10 cellular contexts compared by ENCODE assay signal in genomic region chr1:164716992-164717703, GRCh38.
DNase-seq lines count a peak whose midpoint lies in the region; ATAC-seq, FAIRE-seq and TF ChIP-seq lines count a peak whose summit lies in the region.
"Had no signal": no experiment of that assay in that cellular context is flagged by ENCODE, and none has a peak within 500 bp of the region (broad histone marks: within the 10 kb centered on the region; RNA-seq: fewer than 3 reads in every experiment).

No MANE protein-coding gene starts in this region.

- peak; percentile 82 for DNase-seq in A172 (ENCODE audit: low spot score)
- no peak for DNase-seq in GM12878 (ENCODE audit: low read depth, low spot score)
- no peak for DNase-seq in Caco-2
- DNase-seq in posterior cingulate gyrus, result no peak
- DNase-seq: colonic mucosa had no signal

- H3K27me3 ChIP-seq in GM12878 (replicated peaks in 1 of 2; ENCODE audit: control insufficient read depth in 2 of 2, insufficient read depth in 2 of 2, low read length in 1 of 2) (no peaks in the 10 kb centered on the region), Caco-2 (replicated peaks; ENCODE audit: control insufficient read depth, insufficient read depth, low read length) (no peaks in the 10 kb centered on the region)
- H3K27me3 ChIP-seq: colonic mucosa had no signal

- H3K9ac ChIP-seq in GM12878 (ENCODE audit: control insufficient read depth, insufficient read depth, low read length), result no peak overlapping the region

- POLR2A ChIA-PET in GM12878 (lab: Charles Lee), result no interaction called here
- POLR2A ChIA-PET in Caco-2 (lab: Charles Lee), result no interaction called here

- no peak overlapping the region for H3K4me2 ChIP-seq in GM12878 (ENCODE audit: control insufficient read depth, insufficient read depth)

- no peak for TF ChIP-seq EP300 in GM12878 (IDR thresholded peaks at IDR 0.05; ENCODE audit: borderline replicate concordance in 1 of 2, control insufficient read depth in 1 of 2, low read depth in 2 of 2, low read length in 2 of 2)

- H3K4me1 Mint-ChIP-seq in Caco-2 (ENCODE audit: low read depth, unreplicated experiment), result peaks cover 7% of the 10 kb centered on the region
- H3K4me1 Mint-ChIP-seq: CD4-positive, CD25-positive, alpha-beta regulatory T cell had no signal

- CTCF ChIA-PET in GM12878 (lab: Yijun Ruan, JAX) (no interaction called here), Caco-2 (lab: Charles Lee) (no interaction called here)

- H3K9me3 ChIP-seq in GM12878 (replicated peaks; ENCODE audit: control insufficient read depth, insufficient read depth, low read length), result no peaks in the 10 kb centered on the region
- H3K9me3 ChIP-seq in Caco-2, result no peaks in the 10 kb centered on the region
- H3K9me3 ChIP-seq: colonic mucosa had no signal

- no peaks in the 10 kb centered on the region for H3K79me2 ChIP-seq in GM12878 (ENCODE audit: control insufficient read depth, insufficient read depth, low read length)

- in situ Hi-C loops in GM12878 (cut with MboI), result no loop called here

- TF ChIP-seq CTCF in GM12878 (IDR thresholded peaks at IDR 0.05 in 2 of 3, conservative IDR thresholded peaks at IDR 0.05 in 1 of 3; ENCODE audit: control insufficient read depth in 2 of 3, extremely low read depth in 1 of 3, insufficient read depth in 1 of 3, low read depth in 3 of 3, low read length in 3 of 3) (no peak), Caco-2 (IDR thresholded peaks at IDR 0.05; ENCODE audit: insufficient read depth in 1 of 2, low read depth in 1 of 2, low read length in 1 of 2, severe bottlenecking in 1 of 2, unreplicated experiment in 1 of 2) (no peak)

- H3K4me1 ChIP-seq in GM12878 (ENCODE audit: control insufficient read depth, insufficient read depth, low read length) (no peaks in the 10 kb centered on the region), Caco-2 (no peaks in the 10 kb centered on the region)
- H3K4me1 ChIP-seq: colonic mucosa had no signal

- BruUV-seq in GM12878 (replicated peaks; lab: Mats Ljungman, UMichigan) (no TSS peak), Caco-2 (replicated peaks; lab: Mats Ljungman, UMichigan) (no TSS peak)

- H3K4me3 ChIP-seq in GM12878 (no peak overlapping the region), Caco-2 (ENCODE audit: low read depth, low read length) (no peak overlapping the region)
- H3K4me3 ChIP-seq: colonic mucosa had no signal

- no peak overlapping the region for H3K27ac Mint-ChIP-seq in Caco-2 (ENCODE audit: unreplicated experiment)
- H3K27ac Mint-ChIP-seq: CD4-positive, CD25-positive, alpha-beta regulatory T cell had no signal

- no peaks in the 10 kb centered on the region for H4K20me1 ChIP-seq in GM12878 (ENCODE audit: control insufficient read depth, insufficient read depth)

- no peaks in the 10 kb centered on the region for H3K27me3 Mint-ChIP-seq in Caco-2 (ENCODE audit: insufficient read depth, unreplicated experiment)

- no peak overlapping the region for H3K27ac ChIP-seq in GM12878 (ENCODE audit: control insufficient read depth, insufficient read depth)
- H3K27ac ChIP-seq: colonic mucosa had no signal

- H3K9me3 Mint-ChIP-seq in Caco-2 (ENCODE audit: unreplicated experiment), result no peaks in the 10 kb centered on the region

- SMC1A ChIA-PET in GM12878 (lab: Charles Lee; ENCODE audit: uncharacterized antibody, unreplicated experiment), result no interaction called here

- no peak for FAIRE-seq in GM12878 (lab: Jason Lieb, UNC)

- RAD21 ChIA-PET in GM12878 (lab: Charles Lee; ENCODE audit: unreplicated experiment), result no interaction called here

- H3K36me3 ChIP-seq in GM12878 (ENCODE audit: control insufficient read depth in 2 of 2, insufficient read depth in 2 of 2, low read length in 1 of 2) (no peaks in the 10 kb centered on the region), Caco-2 (ENCODE audit: control insufficient read depth, insufficient read depth, low read length) (no peaks in the 10 kb centered on the region; the same call in 1 of the 2 replicates)
- H3K36me3 ChIP-seq: colonic mucosa had no signal

- no peaks in the 10 kb centered on the region for H3K36me3 Mint-ChIP-seq in Caco-2 (ENCODE audit: insufficient read depth, unreplicated experiment)

- ATAC-seq in GM19438 (IDR thresholded peaks at IDR 0.05; ENCODE audit: low read depth, unreplicated experiment) (peak; percentile 70), HG03565 (IDR thresholded peaks at IDR 0.05; ENCODE audit: unreplicated experiment) (peak; percentile 89), GM12878 (peak; percentile 93), HG03039 (IDR thresholded peaks at IDR 0.05; ENCODE audit: unreplicated experiment) (no peak), HG02571 (IDR thresholded peaks at IDR 0.05; ENCODE audit: unreplicated experiment) (no peak)

- no peak overlapping the region for H2AFZ ChIP-seq in GM12878 (ENCODE audit: control insufficient read depth, low read depth, low read length)

- intact Hi-C loops in GM12878 (cut with micrococcal nuclease; ENCODE audit: unreplicated experiment) (no loop called here), Caco-2 (cut with micrococcal nuclease; ENCODE audit: unreplicated experiment) (no loop called here), posterior cingulate gyrus (cut with DNase I) (no loop called here)

- no peak for TF ChIP-seq POLR2A in GM12878 (IDR thresholded peaks at IDR 0.05; ENCODE audit: low read depth, low read length)

- WGBS in GM12878 (ENCODE audit: insufficient coverage, insufficient replicate concordance, low lambda C conversion rate, missing lambda C conversion rate), result 27% methylated on average over 8 of the region's 8 CpGs

- H3K4me3 Mint-ChIP-seq in Caco-2 (ENCODE audit: unreplicated experiment), result no peak overlapping the region
- H3K4me3 Mint-ChIP-seq: CD4-positive, CD25-positive, alpha-beta regulatory T cell had no signal

- no peak for TF ChIP-seq RAD21 in GM12878 (IDR thresholded peaks at IDR 0.05; ENCODE audit: insufficient read depth, low read depth, low read length)

TF ChIP-seq in GM12878, 131 proteins besides CTCF, POLR2A, EP300 and RAD21:
- TF ChIP-seq FOXK2 (IDR thresholded peaks at IDR 0.05) (no peak), DPF2 (IDR thresholded peaks at IDR 0.05) (peak; percentile 62; the same call in 1 of the 2 replicates), IRF4 (IDR thresholded peaks at IDR 0.05; ENCODE audit: low read depth, low read length) (peak; percentile 42; the same call in 1 of the 2 replicates), GATAD2B (conservative IDR thresholded peaks at IDR 0.05; ENCODE audit: low read depth) (no peak), JUNB (IDR thresholded peaks at IDR 0.05) (peak; percentile 35; the same call in 1 of the 2 replicates), SPI1 (IDR thresholded peaks at IDR 0.05; ENCODE audit: borderline replicate concordance, insufficient read depth, low read depth, low read length) (peak; percentile 79), SMC3 (IDR thresholded peaks at IDR 0.05; ENCODE audit: borderline replicate concordance, low read length) (no peak), ATF7 (IDR thresholded peaks at IDR 0.05; ENCODE audit: low read depth) (no peak), ESRRA (IDR thresholded peaks at IDR 0.05; ENCODE audit: low read length) (no peak)

Comparison
In these comparisons a context has a peak if more than half of its experiments do, and no peak if none do; other contexts are left out.
1. ATAC-seq: peak in GM19438 (single experiment), HG03565 (single experiment) and GM12878 (single experiment); none in HG03039 (single experiment) and HG02571 (single experiment).